1 cellular context compared by ENCODE assay signal in the genomic region with DNA sequence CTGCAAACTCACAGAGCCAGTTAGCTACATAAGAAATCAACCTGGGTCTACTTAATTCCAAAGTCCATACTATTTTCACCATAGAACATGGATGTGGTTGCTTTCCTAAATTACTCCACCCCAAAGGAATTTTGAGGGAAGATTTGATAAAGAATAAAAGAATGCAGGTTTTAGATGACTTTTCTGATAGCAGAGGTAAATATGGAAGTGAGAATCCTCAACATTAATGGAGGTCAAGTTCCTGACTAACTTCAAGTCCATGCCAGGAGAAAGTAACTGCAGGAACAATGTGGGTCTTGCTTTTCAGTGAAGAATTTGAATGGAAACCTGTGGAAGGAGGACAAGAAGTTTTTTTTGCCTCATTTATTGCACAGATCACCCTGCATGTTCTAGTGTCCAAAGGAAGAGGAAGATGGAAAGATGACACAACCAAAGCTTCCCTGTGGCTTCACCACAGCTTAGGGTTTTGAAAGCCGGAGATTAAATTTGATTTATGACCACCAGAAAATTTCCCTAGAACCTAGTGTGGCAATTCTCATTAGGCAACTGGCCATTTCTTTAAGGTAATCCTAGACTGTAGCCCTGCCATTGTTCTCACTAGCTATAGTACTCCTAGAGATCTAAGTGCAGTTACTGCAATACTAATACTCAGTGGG.
TF ChIP-seq lines count a peak whose summit lies in the region.

No MANE protein-coding gene starts in this region.

TF ChIP-seq in SK-N-SH treated with all-trans-retinoic acid at 6 μM for 48 hours, 23 proteins besides CTCF, POLR2A, EP300 and RAD21 (continued from another document):
- TF ChIP-seq CSDC2 (CRISPR knock-in tag; IDR thresholded peaks at IDR 0.05) (no peak), ZNF8 (CRISPR knock-in tag; IDR thresholded peaks at IDR 0.05) (no peak), RARB (CRISPR knock-in tag; IDR thresholded peaks at IDR 0.05) (no peak), TOX (CRISPR knock-in tag; IDR thresholded peaks at IDR 0.05; ENCODE audit: borderline replicate concordance) (no peak), GLIS3 (CRISPR knock-in tag; IDR thresholded peaks at IDR 0.05) (no peak), ZNF565 (CRISPR knock-in tag; conservative IDR thresholded peaks at IDR 0.05; ENCODE audit: low read depth) (no peak), ZFP30 (CRISPR knock-in tag; IDR thresholded peaks at IDR 0.05) (no peak), ISL1 (CRISPR knock-in tag; IDR thresholded peaks at IDR 0.05) (no peak), ZFP3 (CRISPR knock-in tag; IDR thresholded peaks at IDR 0.05) (no peak), SNAI2 (CRISPR knock-in tag; IDR thresholded peaks at IDR 0.05) (no peak), ARNTL (CRISPR knock-in tag; IDR thresholded peaks at IDR 0.05; ENCODE audit: borderline replicate concordance, low read depth) (no peak)
- TF ChIP-seq, protein P1, sequence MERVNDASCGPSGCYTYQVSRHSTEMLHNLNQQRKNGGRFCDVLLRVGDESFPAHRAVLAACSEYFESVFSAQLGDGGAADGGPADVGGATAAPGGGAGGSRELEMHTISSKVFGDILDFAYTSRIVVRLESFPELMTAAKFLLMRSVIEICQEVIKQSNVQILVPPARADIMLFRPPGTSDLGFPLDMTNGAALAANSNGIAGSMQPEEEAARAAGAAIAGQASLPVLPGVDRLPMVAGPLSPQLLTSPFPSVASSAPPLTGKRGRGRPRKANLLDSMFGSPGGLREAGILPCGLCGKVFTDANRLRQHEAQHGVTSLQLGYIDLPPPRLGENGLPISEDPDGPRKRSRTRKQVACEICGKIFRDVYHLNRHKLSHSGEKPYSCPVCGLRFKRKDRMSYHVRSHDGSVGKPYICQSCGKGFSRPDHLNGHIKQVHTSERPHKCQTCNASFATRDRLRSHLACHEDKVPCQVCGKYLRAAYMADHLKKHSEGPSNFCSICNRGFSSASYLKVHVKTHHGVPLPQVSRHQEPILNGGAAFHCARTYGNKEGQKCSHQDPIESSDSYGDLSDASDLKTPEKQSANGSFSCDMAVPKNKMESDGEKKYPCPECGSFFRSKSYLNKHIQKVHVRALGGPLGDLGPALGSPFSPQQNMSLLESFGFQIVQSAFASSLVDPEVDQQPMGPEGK (CRISPR knock-in tag; IDR thresholded peaks at IDR 0.05; ENCODE audit: borderline replicate concordance): no peak
- TF ChIP-seq, protein P2, sequence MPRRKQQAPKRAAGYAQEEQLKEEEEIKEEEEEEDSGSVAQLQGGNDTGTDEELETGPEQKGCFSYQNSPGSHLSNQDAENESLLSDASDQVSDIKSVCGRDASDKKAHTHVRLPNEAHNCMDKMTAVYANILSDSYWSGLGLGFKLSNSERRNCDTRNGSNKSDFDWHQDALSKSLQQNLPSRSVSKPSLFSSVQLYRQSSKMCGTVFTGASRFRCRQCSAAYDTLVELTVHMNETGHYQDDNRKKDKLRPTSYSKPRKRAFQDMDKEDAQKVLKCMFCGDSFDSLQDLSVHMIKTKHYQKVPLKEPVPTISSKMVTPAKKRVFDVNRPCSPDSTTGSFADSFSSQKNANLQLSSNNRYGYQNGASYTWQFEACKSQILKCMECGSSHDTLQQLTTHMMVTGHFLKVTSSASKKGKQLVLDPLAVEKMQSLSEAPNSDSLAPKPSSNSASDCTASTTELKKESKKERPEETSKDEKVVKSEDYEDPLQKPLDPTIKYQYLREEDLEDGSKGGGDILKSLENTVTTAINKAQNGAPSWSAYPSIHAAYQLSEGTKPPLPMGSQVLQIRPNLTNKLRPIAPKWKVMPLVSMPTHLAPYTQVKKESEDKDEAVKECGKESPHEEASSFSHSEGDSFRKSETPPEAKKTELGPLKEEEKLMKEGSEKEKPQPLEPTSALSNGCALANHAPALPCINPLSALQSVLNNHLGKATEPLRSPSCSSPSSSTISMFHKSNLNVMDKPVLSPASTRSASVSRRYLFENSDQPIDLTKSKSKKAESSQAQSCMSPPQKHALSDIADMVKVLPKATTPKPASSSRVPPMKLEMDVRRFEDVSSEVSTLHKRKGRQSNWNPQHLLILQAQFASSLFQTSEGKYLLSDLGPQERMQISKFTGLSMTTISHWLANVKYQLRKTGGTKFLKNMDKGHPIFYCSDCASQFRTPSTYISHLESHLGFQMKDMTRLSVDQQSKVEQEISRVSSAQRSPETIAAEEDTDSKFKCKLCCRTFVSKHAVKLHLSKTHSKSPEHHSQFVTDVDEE (CRISPR knock-in tag; IDR thresholded peaks at IDR 0.05): no peak
- TF ChIP-seq, protein P3, sequence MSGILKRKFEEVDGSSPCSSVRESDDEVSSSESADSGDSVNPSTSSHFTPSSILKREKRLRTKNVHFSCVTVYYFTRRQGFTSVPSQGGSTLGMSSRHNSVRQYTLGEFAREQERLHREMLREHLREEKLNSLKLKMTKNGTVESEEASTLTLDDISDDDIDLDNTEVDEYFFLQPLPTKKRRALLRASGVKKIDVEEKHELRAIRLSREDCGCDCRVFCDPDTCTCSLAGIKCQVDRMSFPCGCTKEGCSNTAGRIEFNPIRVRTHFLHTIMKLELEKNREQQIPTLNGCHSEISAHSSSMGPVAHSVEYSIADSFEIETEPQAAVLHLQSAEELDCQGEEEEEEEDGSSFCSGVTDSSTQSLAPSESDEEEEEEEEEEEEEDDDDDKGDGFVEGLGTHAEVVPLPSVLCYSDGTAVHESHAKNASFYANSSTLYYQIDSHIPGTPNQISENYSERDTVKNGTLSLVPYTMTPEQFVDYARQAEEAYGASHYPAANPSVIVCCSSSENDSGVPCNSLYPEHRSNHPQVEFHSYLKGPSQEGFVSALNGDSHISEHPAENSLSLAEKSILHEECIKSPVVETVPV (CRISPR knock-in tag; IDR thresholded peaks at IDR 0.05): no peak
